9 cellular contexts compared by ENCODE assay signal in genomic region chr20:45405566-45406259, GRCh38. TPM values are rescaled to one million over a fixed set of nuclear protein-coding genes. Genes with fewer than 3 reads are reported as not detected.
DNase-seq lines count a peak whose midpoint lies in the region; ATAC-seq, FAIRE-seq and TF ChIP-seq lines count a peak whose summit lies in the region.
"Had no signal": no experiment of that assay in that cellular context is flagged by ENCODE, and none has a peak within 500 bp of the region (broad histone marks: within the 10 kb centered on the region; RNA-seq: fewer than 3 reads in every experiment).

No MANE protein-coding gene starts in this region.

- no peaks in the 10 kb centered on the region for H3K36me3 ChIP-seq in Karpas-422 (ENCODE audit: insufficient read depth, low read length)
- no peaks in the 10 kb centered on the region for H3K36me3 ChIP-seq in breast epithelium
- H3K36me3 ChIP-seq in subcutaneous abdominal adipose tissue (ENCODE audit: control insufficient read depth in 5 of 5, insufficient read depth in 5 of 5, low read length in 5 of 5): peaks cover 6 to 15% (median 13%) of the 10 kb centered on the region in 5 donors

- no peaks in the 10 kb centered on the region for H3K9me2 ChIP-seq in Karpas-422 (replicated peaks; ENCODE audit: insufficient read depth, low read length)

- peak overlapping the region; percentile 17 for H3K4me2 ChIP-seq in Karpas-422 (ENCODE audit: low read depth, low read length, poor library complexity, severe bottlenecking)

- H3K27me3 Mint-ChIP-seq in Calu3 (ENCODE audit: unreplicated experiment): no peaks in the 10 kb centered on the region

- peak; percentile 37 for DNase-seq in Calu3
- DNase-seq in Karpas-422: no peak
- DNase-seq in breast epithelium (ENCODE audit: low spot score in 2 of 2): no peak
- peak in 1 of 2 donors; percentile 77 for DNase-seq in left colon
- no peak for DNase-seq in D721Med (ENCODE audit: insufficient read length, low spot score)
- DNase-seq in stimulated activated CD8-positive, alpha-beta memory T cell treated with anti-CD3 and anti-CD28 coated beads, Interleukin-4, amount 100 ng/mL, for 48 hours: no peak
- DNase-seq in foreskin melanocyte: no peak

- no peak overlapping the region for H2AFZ ChIP-seq in Karpas-422 (ENCODE audit: low read length)

- no peak for FAIRE-seq in D721Med (lab: Jason Lieb, UNC)

- peak overlapping the region; percentile 72 for H3K27ac Mint-ChIP-seq in Calu3 (ENCODE audit: unreplicated experiment)

- H3K4me3 ChIP-seq in Karpas-422 (ENCODE audit: low read length) (no peak overlapping the region), breast epithelium (peak overlapping the region; percentile 62 to 90 (median 88)), subcutaneous abdominal adipose tissue (ENCODE audit: low read depth in 1 of 5, low read length in 5 of 5) (peak overlapping the region; percentile 67 to 88 (median 84))

- H3K4me1 ChIP-seq in Karpas-422 (ENCODE audit: low read length): no peaks in the 10 kb centered on the region
- no peaks in the 10 kb centered on the region for H3K4me1 ChIP-seq in breast epithelium
- peaks cover 6 to 34% (median 29%) of the 10 kb centered on the region in 5 donors for H3K4me1 ChIP-seq in subcutaneous abdominal adipose tissue (ENCODE audit: control insufficient read depth in 5 of 5, insufficient read depth in 5 of 5, low read length in 5 of 5)

- H3K9me3 ChIP-seq in Karpas-422 (ENCODE audit: low read length): peaks cover 3% of the 10 kb centered on the region; the same call in 1 of the 2 replicates
- peaks cover 3 to 4% of the 10 kb centered on the region in 2 donors for H3K9me3 ChIP-seq in breast epithelium
- H3K9me3 ChIP-seq in subcutaneous abdominal adipose tissue (ENCODE audit: control insufficient read depth in 5 of 5, low read length in 5 of 5): peaks cover 0 to 4% (median 3%) of the 10 kb centered on the region in 5 donors

- intact Hi-C loops in Calu3 (cut with micrococcal nuclease; ENCODE audit: unreplicated experiment): no loop called here
- intact Hi-C loops in breast epithelium (cut with DNase I; ENCODE audit: low total_unique reads): no loop called here
- intact Hi-C loops in left colon (cut with DNase I, micrococcal nuclease): no loop called here

- H4K20me1 ChIP-seq in Karpas-422 (ENCODE audit: insufficient read depth, low read depth, low read length): no peaks in the 10 kb centered on the region; the same call in 1 of the 2 replicates

- H3K36me3 Mint-ChIP-seq in Calu3 (ENCODE audit: insufficient read depth, unreplicated experiment): peaks cover 29% of the 10 kb centered on the region

- peak; percentile 61 for ATAC-seq in left colon

- TF ChIP-seq POLR2A in breast epithelium (IDR thresholded peaks at IDR 0.05): no peak

- CTCF ChIA-PET in Calu3 (lab: Charles Lee): interaction anchor here (0.7 to 3.0 kb wide), 7 partner anchors 10 to 112 kb away, joined by 3 to 14 read pairs (median 6); partner anchors contain the start of gene PIGT

- peaks cover 26% of the 10 kb centered on the region for H3K4me1 Mint-ChIP-seq in Calu3 (ENCODE audit: low read depth, unreplicated experiment)

- no peak overlapping the region for H3K27ac ChIP-seq in Karpas-422 (ENCODE audit: low read length)
- peak overlapping the region; percentile 93 for H3K27ac ChIP-seq in breast epithelium
- H3K27ac ChIP-seq in subcutaneous abdominal adipose tissue (ENCODE audit: low read depth, low read length): peak overlapping the region; percentile 76

- no TSS peak for BruUV-seq in Calu3 (replicated peaks; lab: Mats Ljungman, UMichigan)

- H3K9ac ChIP-seq in Karpas-422 (ENCODE audit: low read length) (no peak overlapping the region), subcutaneous abdominal adipose tissue (ENCODE audit: low read length in 5 of 5) (peak overlapping the region in 3 of 5 donors; percentile 59 to 72 (median 59))

- H3K9me3 Mint-ChIP-seq in Calu3 (ENCODE audit: low read depth, unreplicated experiment): peaks cover 2% of the 10 kb centered on the region

- peak overlapping the region; percentile 86 for H3K4me3 Mint-ChIP-seq in Calu3 (ENCODE audit: low read depth, unreplicated experiment)

- TF ChIP-seq CTCF in Calu3 (IDR thresholded peaks at IDR 0.05; ENCODE audit: unreplicated experiment) (peak; percentile 23), breast epithelium (IDR thresholded peaks at IDR 0.05) (no peak), D721Med (IDR thresholded peaks at IDR 0.05; ENCODE audit: insufficient read depth, missing control alignments) (no peak)

- H3K27me3 ChIP-seq in Karpas-422 (ENCODE audit: low read length): no peaks in the 10 kb centered on the region
- H3K27me3 ChIP-seq in breast epithelium: no peaks in the 10 kb centered on the region
- H3K27me3 ChIP-seq in subcutaneous abdominal adipose tissue (ENCODE audit: control insufficient read depth in 5 of 5, insufficient read depth in 4 of 5, low read length in 5 of 5): peaks cover 0 to 4% (median 2%) of the 10 kb centered on the region in 5 donors

- H3K79me2 ChIP-seq in Karpas-422 (ENCODE audit: low read length): no peaks in the 10 kb centered on the region

RNA-seq across cellular contexts. Expression of gene DBNDD2, which starts 2.4 kb away (rescaled TPM):
- total RNA-seq in Calu3 (2022): 105 and 113 TPM in 2 replicates
- 0.22 TPM in 1 of 2 replicates, not detected in the other for total RNA-seq in Karpas-422 (2014; rRNA removed; shearing (Covaris generic); ENCODE audit: low replicate concordance)
- 10 to 100 TPM; 32.2 to 49.2 (median 44.5) TPM for total RNA-seq in breast epithelium
- 100 to 1,000 TPM; 123 to 135 TPM for total RNA-seq in left colon

RNA-seq across cellular contexts. Expression of gene PIGT, which starts 10.2 kb away (rescaled TPM):
- total RNA-seq in Calu3 (2022): 192 and 193 TPM in 2 replicates
- total RNA-seq in Karpas-422 (2014; rRNA removed; shearing (Covaris generic); ENCODE audit: low replicate concordance): 53.4 and 80.1 TPM in 2 replicates
- 100 to 1,000 TPM in 1 of 3 donors, 10 to 100 TPM in 2; 74.1 to 103 (median 76.7) TPM for total RNA-seq in breast epithelium
- total RNA-seq in left colon: 100 to 1,000 TPM; 122 to 152 TPM

RNA-seq across cellular contexts. Expression of gene TP53TG5, which starts 27.6 kb away (rescaled TPM):
- total RNA-seq in Calu3 (2022): 0.52 and 0.88 TPM in 2 replicates
- not detected in 2 replicates for total RNA-seq in Karpas-422 (2014; rRNA removed; shearing (Covaris generic); ENCODE audit: low replicate concordance)
- 1 to 10 TPM in 1 of 3 donors, not detected in 2; 1.3 TPM for total RNA-seq in breast epithelium
- under 1 TPM; 0.59 to 0.85 TPM for total RNA-seq in left colon
- total RNA-seq: LHCN-M2 had no signal

RNA-seq across cellular contexts. Expression of gene SYS1, which starts 42.8 kb away (rescaled TPM):
- 42.1 and 45.5 TPM in 2 replicates for total RNA-seq in Calu3 (2022)
- total RNA-seq in Karpas-422 (2014; rRNA removed; shearing (Covaris generic); ENCODE audit: low replicate concordance): 18.6 and 34.5 TPM in 2 replicates
- total RNA-seq in breast epithelium: 10 to 100 TPM; 30.8 to 56.3 (median 47.3) TPM
- total RNA-seq in left colon: 10 to 100 TPM; 25.2 to 32.4 TPM

RNA-seq across cellular contexts. Expression of gene SDC4, which starts 57.5 kb away (rescaled TPM):
- total RNA-seq in Calu3 (2022): 238 and 256 TPM in 2 replicates
- not detected in 2 replicates for total RNA-seq in Karpas-422 (2014; rRNA removed; shearing (Covaris generic); ENCODE audit: low replicate concordance)
- total RNA-seq in breast epithelium: 100 to 1,000 TPM in 2 of 3 donors, 10 to 100 TPM in 1; 29.4 to 337 (median 121) TPM
- total RNA-seq in left colon: 100 to 1,000 TPM in 1 of 2 donors, 10 to 100 TPM in 1; 85.4 to 144 TPM

Comparison
In these comparisons a context has a peak if more than half of its experiments do, and no peak if none do; other contexts are left out.
1. RNA of gene DBNDD2, which starts 2.4 kb away (total RNA-seq): 123 to 135 TPM in left colon, 105 to 113 TPM in Calu3 and 32.2 to 49.2 TPM in breast epithelium; 0.22 TPM in Karpas-422; every median in the first group is over 10 times any median in the second.